8 cellular contexts compared by ENCODE assay signal in genomic region chr13:91347212-91347995, GRCh38. TPM values are rescaled to one million over a fixed set of nuclear protein-coding genes. Genes with fewer than 3 reads are reported as not detected.
DNase-seq lines count a peak whose midpoint lies in the region; ATAC-seq and TF ChIP-seq lines count a peak whose summit lies in the region.

Gene MIR17HG, plus strand, starts transcription at chr13:91347687.

- ATAC-seq in GM18907 (IDR thresholded peaks at IDR 0.05; ENCODE audit: unreplicated experiment) (peak; percentile 59), HG03135 (IDR thresholded peaks at IDR 0.05; ENCODE audit: unreplicated experiment) (peak; percentile 60)

- peak within 1 kb of the TSS; percentile 92 for H3K4me3 Mint-ChIP-seq in MCF 10A (ENCODE audit: unreplicated experiment)

- intact Hi-C loops in MCF 10A (cut with micrococcal nuclease): loop anchor here (2.0 to 5.0 kb wide), 2 partner anchors 35 to 215 kb away; no protein-coding TSS in a partner anchor

- TF ChIP-seq CTCF in VCaP (conservative IDR thresholded peaks at IDR 0.05) (no peak), MCF 10A (IDR thresholded peaks at IDR 0.05; ENCODE audit: unreplicated experiment) (no peak)

- POLR2A ChIA-PET in MCF 10A (lab: Yijun Ruan, JAX): interaction anchor here (0.6 to 1.4 kb wide), 4 partner anchors 10 to 213 kb away, joined by 3 to 4 read pairs (median 4); no protein-coding TSS in a partner anchor

- H3K36me3 Mint-ChIP-seq in MCF 10A (ENCODE audit: insufficient read depth, unreplicated experiment): peaks cover 35% of the 10 kb centered on the region

- H3K4me1 Mint-ChIP-seq in MCF 10A (ENCODE audit: insufficient read depth, unreplicated experiment): peaks cover 20% of the 10 kb centered on the region

- in situ Hi-C loops in ACHN (cut with HindIII; ENCODE audit: low pct_ligation_motif_present, low pct_unique_long_range_greater_than_20kb, low sequenced_read_pairs): no loop called here

- H3K27ac ChIP-seq in VCaP (peak within 1 kb of the TSS; percentile 97), skin epidermis (peak within 1 kb of the TSS; percentile 79 to 99 (median 97))

- peaks cover 23% of the 10 kb centered on the region for H3K27me3 Mint-ChIP-seq in MCF 10A (ENCODE audit: insufficient read depth, unreplicated experiment)

- H3K27ac Mint-ChIP-seq in MCF 10A (ENCODE audit: low read depth, unreplicated experiment): peak within 1 kb of the TSS; percentile 46

- BruUV-seq in MCF 10A (replicated peaks; lab: Mats Ljungman, UMichigan): no TSS peak

- DNase-seq in ACHN (peak; percentile 87), NCI-H2196 (lab: John Stamatoyannopoulos, UW; ENCODE audit: unreplicated experiment) (peak; percentile 74), MCF 10A (ENCODE audit: unreplicated experiment) (peak; percentile 89), iPS-NIHi11 (ENCODE audit: low spot score) (peak; percentile 91)

- CTCF ChIA-PET in MCF 10A (lab: Yijun Ruan, JAX): interaction anchor here (0.7 kb wide), 1 partner anchor 360 kb away, joined by 3 read pairs; no protein-coding TSS in a partner anchor

- H3K4me3 ChIP-seq in skin epidermis: peak within 1 kb of the TSS; percentile 55 to 98 (median 83)

- H3K9me3 Mint-ChIP-seq in MCF 10A (ENCODE audit: unreplicated experiment): no peaks in the 10 kb centered on the region

RNA-seq across cellular contexts. Expression of gene MIR17HG, which starts in this region (rescaled TPM):
- 3.1 and 8.1 TPM in 2 replicates for total RNA-seq in MCF 10A (2022)

Comparison
In these comparisons a context has a peak if more than half of its experiments do, and no peak if none do; other contexts are left out.
1. Peak in every context shown above with its lines: DNase-seq, ATAC-seq, H3K4me3 ChIP-seq and H3K27ac ChIP-seq.